Comparison of ENCODE assay signal across 10 cellular contexts in genomic region chr17:57670769-57671545, GRCh38.
DNase-seq lines count a peak whose midpoint lies in the region; ATAC-seq, FAIRE-seq and TF ChIP-seq lines count a peak whose summit lies in the region.
"Had no signal": no experiment of that assay in that cellular context is flagged by ENCODE, and none has a peak within 500 bp of the region (broad histone marks: within the 10 kb centered on the region; RNA-seq: fewer than 3 reads in every experiment).

No MANE protein-coding gene starts in this region.

- H3K9me3 ChIP-seq in A549, result no peaks in the 10 kb centered on the region

- H3K4me3 Mint-ChIP-seq in activated naive CD8-positive, alpha-beta T cell, result no peak overlapping the region
- H3K4me3 Mint-ChIP-seq: T-helper 1 cell treated with Interleukin-12 subunit alpha and Interleukin-12 subunit beta and Interleukin-4 antibody, amounts not matched to agents 30 μg/mL and 1 μg/mL, for 36 hours had no signal

- no peak for ATAC-seq in A549
- ATAC-seq in GM19395 (IDR thresholded peaks at IDR 0.05; ENCODE audit: unreplicated experiment), result no peak
- no peak for ATAC-seq in GM21529 (IDR thresholded peaks at IDR 0.05; ENCODE audit: unreplicated experiment)

- no peak overlapping the region for H3K4me3 ChIP-seq in A549
- H3K4me3 ChIP-seq: cardiac muscle cell had no signal

- H3K4me2 ChIP-seq in A549, result 0 out of 3 replicates have a peak overlapping the region, but pooled peaks have one; percentile 26

- peaks cover 48% of the 10 kb centered on the region for H3K4me1 Mint-ChIP-seq in activated naive CD8-positive, alpha-beta T cell (ENCODE audit: low read depth)

- in situ Hi-C loops in GM13977 (cut with MboI; ENCODE audit: low pct_unique_long_range_greater_than_20kb, low sequenced_read_pairs, unreplicated experiment), result no loop called here

- TF ChIP-seq POLR2A in A549 (IDR thresholded peaks at IDR 0.05; ENCODE audit: low read length), result no peak

- WGBS in A549 (ENCODE audit: missing lambda C conversion rate), result 66% methylated on average over 8 of the region's 8 CpGs

- POLR2A ChIA-PET in A549 (lab: Yijun Ruan, JAX), result interaction anchor here (1.1 kb wide), 1 partner anchor 428 kb away, joined by 3 read pairs; no protein-coding TSS in a partner anchor

- DNase-seq in A549 (ENCODE audit: low read depth in 1 of 2, low spot score in 1 of 2) (no peak), GM13977 (ENCODE audit: low spot score) (peak; percentile 5), mesenteric fat pad (ENCODE audit: low spot score) (peak; percentile 39), HT-29 (ENCODE audit: low spot score) (no peak), midbrain (lab: John Stamatoyannopoulos, UW) (no peak)

- CTCF ChIA-PET in A549 (lab: Yijun Ruan, JAX), result interaction anchor here (0.6 to 10.8 kb wide), 86 partner anchors 9 to 545 kb away, joined by 3 to 104 read pairs (median 5); no protein-coding TSS in a partner anchor

- TF ChIP-seq CTCF in A549 (IDR thresholded peaks at IDR 0.05) (no peak), GM13977 (IDR thresholded peaks at IDR 0.05; ENCODE audit: extremely low read depth, insufficient read depth, missing control alignments) (no peak)

- H3K27ac Mint-ChIP-seq in activated naive CD8-positive, alpha-beta T cell, result peak overlapping the region; percentile 88
- H3K27ac Mint-ChIP-seq: T-helper 1 cell treated with Interleukin-12 subunit alpha and Interleukin-12 subunit beta and Interleukin-4 antibody, amounts not matched to agents 30 μg/mL and 1 μg/mL, for 36 hours had no signal

- H3K27ac ChIP-seq in A549, result peak overlapping the region in 1 of 2 experiments; percentile 48; a peak in 2 of 6 replicates
- H3K27ac ChIP-seq: cardiac muscle cell had no signal

- peaks cover 6% of the 10 kb centered on the region for H3K36me3 Mint-ChIP-seq in activated naive CD8-positive, alpha-beta T cell

- no peaks in the 10 kb centered on the region for H3K9me3 Mint-ChIP-seq in activated naive CD8-positive, alpha-beta T cell (ENCODE audit: low read depth)
- H3K9me3 Mint-ChIP-seq: T-helper 1 cell treated with Interleukin-12 subunit alpha and Interleukin-12 subunit beta and Interleukin-4 antibody, amounts not matched to agents 30 μg/mL and 1 μg/mL, for 36 hours had no signal

- H3K4me1 ChIP-seq in A549, result peaks cover 14% of the 10 kb centered on the region

- TF ChIP-seq RAD21 in A549 (conservative IDR thresholded peaks at IDR 0.05 in 1 of 2, IDR thresholded peaks at IDR 0.05 in 1 of 2), result no peak

- no peak for TF ChIP-seq EP300 in A549 (IDR thresholded peaks at IDR 0.05)

- no peaks in the 10 kb centered on the region for H3K27me3 Mint-ChIP-seq in activated naive CD8-positive, alpha-beta T cell

- FAIRE-seq in A549 (lab: Jason Lieb, UNC), result no peak

TF ChIP-seq in A549, 52 proteins besides CTCF, POLR2A, EP300 and RAD21:
- TF ChIP-seq SREBF2 (IDR thresholded peaks at IDR 0.05), result no peak
- TF ChIP-seq, protein P1, sequence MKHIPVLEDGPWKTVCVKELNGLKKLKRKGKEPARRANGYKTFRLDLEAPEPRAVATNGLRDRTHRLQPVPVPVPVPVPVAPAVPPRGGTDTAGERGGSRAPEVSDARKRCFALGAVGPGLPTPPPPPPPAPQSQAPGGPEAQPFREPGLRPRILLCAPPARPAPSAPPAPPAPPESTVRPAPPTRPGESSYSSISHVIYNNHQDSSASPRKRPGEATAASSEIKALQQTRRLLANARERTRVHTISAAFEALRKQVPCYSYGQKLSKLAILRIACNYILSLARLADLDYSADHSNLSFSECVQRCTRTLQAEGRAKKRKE (CRISPR knock-in tag; IDR thresholded peaks at IDR 0.05; ENCODE audit: low read depth), result no peak
- TF ChIP-seq SMC3 (IDR thresholded peaks at IDR 0.05), result no peak
- TF ChIP-seq CHD4 (IDR thresholded peaks at IDR 0.05; ENCODE audit: borderline replicate concordance), result no peak
- no peak for TF ChIP-seq CHD2 (IDR thresholded peaks at IDR 0.05; ENCODE audit: low read length, partially characterized antibody)
- TF ChIP-seq RFX5 (IDR thresholded peaks at IDR 0.05), result no peak
- no peak for TF ChIP-seq JUN (IDR thresholded peaks at IDR 0.05)
- no peak for TF ChIP-seq MAX (IDR thresholded peaks at IDR 0.05)
- no peak for TF ChIP-seq HOXB5 (CRISPR knock-in tag; IDR thresholded peaks at IDR 0.05)
TF ChIP-seq in A549: peak in this region for 0.

Comparison
In these comparisons a context has a peak if more than half of its experiments do, and no peak if none do; other contexts are left out.
1. DNase-seq: peak in GM13977 (single experiment) and mesenteric fat pad (single experiment); none in A549 (0 of 2), HT-29 (single experiment) and midbrain (single experiment).